24 cellular contexts compared by ENCODE assay signal in the genomic region with DNA sequence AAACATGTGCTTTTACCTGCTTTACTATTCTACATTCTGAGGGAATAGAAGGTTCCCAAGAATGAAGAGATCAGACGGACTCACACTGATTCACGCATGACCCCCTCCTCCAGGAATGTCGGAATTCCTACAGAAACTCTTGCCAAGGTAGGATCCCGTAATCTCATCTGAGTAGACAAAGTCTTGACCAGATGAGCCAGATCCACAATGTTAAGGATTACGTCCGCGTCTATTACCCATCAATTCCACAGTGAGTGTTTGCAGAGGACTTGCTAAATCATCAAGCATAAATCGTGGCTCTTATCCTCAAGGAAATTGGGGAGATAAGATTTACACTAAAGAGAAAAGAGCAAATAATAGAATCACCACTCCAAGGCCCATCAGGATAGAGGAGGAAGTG.
"Had no signal": no experiment of that assay in that cellular context is flagged by ENCODE, and none has a peak within 500 bp of the region (broad histone marks: within the 10 kb centered on the region; RNA-seq: fewer than 3 reads in every experiment).

No MANE protein-coding gene starts in this region.

- DNase-seq: IMR-90; Karpas-422; KG1; MG63; NCI-H1092; NCI-H1436; NCI-H187; NCI-H2029; NCI-H2081 treated with DMSO at 0.1 percent for 48 hours; NCI-H2171; NCI-H226; NCI-H446; NCI-H510A; NCI-H524 treated with DMSO at 0.1 percent for 48 hours; NCI-H69; NCI-H774; NK-92 treated with Interleukin-12 subunit alpha and Interleukin-12 subunit beta, amount 100 ng/mL, for 24 hours; PC-3; SHP77 treated with DMSO at 0.1 percent for 48 hours; SJCRH30 had no signal

- H3K9me3 ChIP-seq: MG63, SJCRH30 had no signal

- H3K4me1 ChIP-seq: SJCRH30 had no signal

- H3K4me3 ChIP-seq: MG63, SJCRH30 had no signal

- H3K36me3 ChIP-seq: MG63, SJCRH30 had no signal

- ATAC-seq: HepG2, Panc1, PC-3, Right ventricle myocardium inferior, SK-N-SH treated with all-trans-retinoic acid at 6 μM for 48 hours had no signal

- H3K27ac ChIP-seq: SJCRH30 had no signal

- H3K27me3 ChIP-seq: MG63, SJCRH30 had no signal

- FAIRE-seq: HepG2 had no signal
